Comparison of ENCODE assay signal across 1 cellular context in the genomic region with DNA sequence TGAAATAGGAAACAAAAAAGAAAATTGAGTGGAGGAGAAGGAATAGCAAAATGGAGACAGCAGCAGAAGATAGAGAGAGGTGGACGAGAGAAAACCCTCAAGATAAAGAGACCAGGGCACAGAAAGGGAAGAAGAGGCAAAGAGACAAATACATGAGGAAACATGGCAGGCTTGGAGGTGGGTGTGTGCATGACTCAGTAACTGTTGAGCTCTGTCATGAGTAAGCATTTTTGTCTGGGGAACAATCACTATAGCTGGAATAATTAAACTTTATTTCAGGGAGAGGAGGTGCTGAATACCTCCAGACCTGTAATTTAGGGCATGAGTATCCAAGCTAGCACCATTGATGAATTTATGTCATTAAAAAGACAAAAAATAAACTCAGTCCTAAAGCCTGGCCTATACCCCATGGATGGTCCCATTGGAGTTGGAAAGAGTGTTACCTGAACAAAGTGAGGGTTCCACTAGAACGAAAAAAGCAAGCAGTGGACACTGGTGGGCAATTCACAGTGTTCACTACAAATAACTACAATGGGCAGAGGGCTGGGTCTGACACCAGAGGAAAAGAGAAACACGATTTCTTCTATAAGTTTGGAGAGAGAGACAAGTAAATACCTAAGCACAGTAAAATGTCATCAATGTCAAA.
A peak's percentile ranks its signal among the peaks of the same experiment; 100 is the strongest.
TF ChIP-seq lines count a peak whose summit lies in the region.

No MANE protein-coding gene starts in this region.

TF ChIP-seq in K562, 482 proteins besides CTCF, POLR2A, EP300 and RAD21 (continued from another document and continues in another):
- TF ChIP-seq, protein P1, sequence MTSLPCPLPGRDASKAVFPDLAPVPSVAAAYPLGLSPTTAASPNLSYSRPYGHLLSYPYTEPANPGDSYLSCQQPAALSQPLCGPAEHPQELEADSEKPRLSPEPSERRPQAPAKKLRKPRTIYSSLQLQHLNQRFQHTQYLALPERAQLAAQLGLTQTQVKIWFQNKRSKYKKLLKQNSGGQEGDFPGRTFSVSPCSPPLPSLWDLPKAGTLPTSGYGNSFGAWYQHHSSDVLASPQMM (CRISPR knock-in tag; IDR thresholded peaks at IDR 0.05) = no peak
- TF ChIP-seq ILF3 (IDR thresholded peaks at IDR 0.05; ENCODE audit: borderline replicate concordance) = no peak
- TF ChIP-seq, protein P2, sequence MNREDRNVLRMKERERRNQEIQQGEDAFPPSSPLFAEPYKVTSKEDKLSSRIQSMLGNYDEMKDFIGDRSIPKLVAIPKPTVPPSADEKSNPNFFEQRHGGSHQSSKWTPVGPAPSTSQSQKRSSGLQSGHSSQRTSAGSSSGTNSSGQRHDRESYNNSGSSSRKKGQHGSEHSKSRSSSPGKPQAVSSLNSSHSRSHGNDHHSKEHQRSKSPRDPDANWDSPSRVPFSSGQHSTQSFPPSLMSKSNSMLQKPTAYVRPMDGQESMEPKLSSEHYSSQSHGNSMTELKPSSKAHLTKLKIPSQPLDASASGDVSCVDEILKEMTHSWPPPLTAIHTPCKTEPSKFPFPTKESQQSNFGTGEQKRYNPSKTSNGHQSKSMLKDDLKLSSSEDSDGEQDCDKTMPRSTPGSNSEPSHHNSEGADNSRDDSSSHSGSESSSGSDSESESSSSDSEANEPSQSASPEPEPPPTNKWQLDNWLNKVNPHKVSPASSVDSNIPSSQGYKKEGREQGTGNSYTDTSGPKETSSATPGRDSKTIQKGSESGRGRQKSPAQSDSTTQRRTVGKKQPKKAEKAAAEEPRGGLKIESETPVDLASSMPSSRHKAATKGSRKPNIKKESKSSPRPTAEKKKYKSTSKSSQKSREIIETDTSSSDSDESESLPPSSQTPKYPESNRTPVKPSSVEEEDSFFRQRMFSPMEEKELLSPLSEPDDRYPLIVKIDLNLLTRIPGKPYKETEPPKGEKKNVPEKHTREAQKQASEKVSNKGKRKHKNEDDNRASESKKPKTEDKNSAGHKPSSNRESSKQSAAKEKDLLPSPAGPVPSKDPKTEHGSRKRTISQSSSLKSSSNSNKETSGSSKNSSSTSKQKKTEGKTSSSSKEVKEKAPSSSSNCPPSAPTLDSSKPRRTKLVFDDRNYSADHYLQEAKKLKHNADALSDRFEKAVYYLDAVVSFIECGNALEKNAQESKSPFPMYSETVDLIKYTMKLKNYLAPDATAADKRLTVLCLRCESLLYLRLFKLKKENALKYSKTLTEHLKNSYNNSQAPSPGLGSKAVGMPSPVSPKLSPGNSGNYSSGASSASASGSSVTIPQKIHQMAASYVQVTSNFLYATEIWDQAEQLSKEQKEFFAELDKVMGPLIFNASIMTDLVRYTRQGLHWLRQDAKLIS (CRISPR knock-in tag; IDR thresholded peaks at IDR 0.05) = no peak
- no peak for TF ChIP-seq IFI16 (CRISPR knock-in tag; IDR thresholded peaks at IDR 0.05)
- no peak for TF ChIP-seq ZKSCAN3 (CRISPR knock-in tag; IDR thresholded peaks at IDR 0.05)
- TF ChIP-seq, protein P3, sequence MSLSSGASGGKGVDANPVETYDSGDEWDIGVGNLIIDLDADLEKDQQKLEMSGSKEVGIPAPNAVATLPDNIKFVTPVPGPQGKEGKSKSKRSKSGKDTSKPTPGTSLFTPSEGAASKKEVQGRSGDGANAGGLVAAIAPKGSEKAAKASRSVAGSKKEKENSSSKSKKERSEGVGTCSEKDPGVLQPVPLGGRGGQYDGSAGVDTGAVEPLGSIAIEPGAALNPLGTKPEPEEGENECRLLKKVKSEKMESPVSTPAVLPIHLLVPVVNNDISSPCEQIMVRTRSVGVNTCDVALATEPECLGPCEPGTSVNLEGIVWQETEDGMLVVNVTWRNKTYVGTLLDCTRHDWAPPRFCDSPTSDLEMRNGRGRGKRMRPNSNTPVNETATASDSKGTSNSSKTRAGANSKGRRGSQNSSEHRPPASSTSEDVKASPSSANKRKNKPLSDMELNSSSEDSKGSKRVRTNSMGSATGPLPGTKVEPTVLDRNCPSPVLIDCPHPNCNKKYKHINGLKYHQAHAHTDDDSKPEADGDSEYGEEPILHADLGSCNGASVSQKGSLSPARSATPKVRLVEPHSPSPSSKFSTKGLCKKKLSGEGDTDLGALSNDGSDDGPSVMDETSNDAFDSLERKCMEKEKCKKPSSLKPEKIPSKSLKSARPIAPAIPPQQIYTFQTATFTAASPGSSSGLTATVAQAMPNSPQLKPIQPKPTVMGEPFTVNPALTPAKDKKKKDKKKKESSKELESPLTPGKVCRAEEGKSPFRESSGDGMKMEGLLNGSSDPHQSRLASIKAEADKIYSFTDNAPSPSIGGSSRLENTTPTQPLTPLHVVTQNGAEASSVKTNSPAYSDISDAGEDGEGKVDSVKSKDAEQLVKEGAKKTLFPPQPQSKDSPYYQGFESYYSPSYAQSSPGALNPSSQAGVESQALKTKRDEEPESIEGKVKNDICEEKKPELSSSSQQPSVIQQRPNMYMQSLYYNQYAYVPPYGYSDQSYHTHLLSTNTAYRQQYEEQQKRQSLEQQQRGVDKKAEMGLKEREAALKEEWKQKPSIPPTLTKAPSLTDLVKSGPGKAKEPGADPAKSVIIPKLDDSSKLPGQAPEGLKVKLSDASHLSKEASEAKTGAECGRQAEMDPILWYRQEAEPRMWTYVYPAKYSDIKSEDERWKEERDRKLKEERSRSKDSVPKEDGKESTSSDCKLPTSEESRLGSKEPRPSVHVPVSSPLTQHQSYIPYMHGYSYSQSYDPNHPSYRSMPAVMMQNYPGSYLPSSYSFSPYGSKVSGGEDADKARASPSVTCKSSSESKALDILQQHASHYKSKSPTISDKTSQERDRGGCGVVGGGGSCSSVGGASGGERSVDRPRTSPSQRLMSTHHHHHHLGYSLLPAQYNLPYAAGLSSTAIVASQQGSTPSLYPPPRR (CRISPR knock-in tag; IDR thresholded peaks at IDR 0.05; ENCODE audit: borderline replicate concordance) = no peak
- TF ChIP-seq, protein P4, sequence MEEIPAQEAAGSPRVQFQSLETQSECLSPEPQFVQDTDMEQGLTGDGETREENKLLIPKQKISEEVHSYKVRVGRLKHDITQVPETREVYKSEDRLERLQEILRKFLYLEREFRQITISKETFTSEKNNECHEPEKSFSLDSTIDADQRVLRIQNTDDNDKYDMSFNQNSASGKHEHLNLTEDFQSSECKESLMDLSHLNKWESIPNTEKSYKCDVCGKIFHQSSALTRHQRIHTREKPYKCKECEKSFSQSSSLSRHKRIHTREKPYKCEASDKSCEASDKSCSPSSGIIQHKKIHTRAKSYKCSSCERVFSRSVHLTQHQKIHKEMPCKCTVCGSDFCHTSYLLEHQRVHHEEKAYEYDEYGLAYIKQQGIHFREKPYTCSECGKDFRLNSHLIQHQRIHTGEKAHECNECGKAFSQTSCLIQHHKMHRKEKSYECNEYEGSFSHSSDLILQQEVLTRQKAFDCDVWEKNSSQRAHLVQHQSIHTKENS (CRISPR knock-in tag; IDR thresholded peaks at IDR 0.05) = no peak
- peak; percentile 96 for TF ChIP-seq MAFK (IDR thresholded peaks at IDR 0.05; ENCODE audit: low read length)
- no peak for TF ChIP-seq PHTF2 (CRISPR knock-in tag; IDR thresholded peaks at IDR 0.05)
- TF ChIP-seq SMC3 (conservative IDR thresholded peaks at IDR 0.05; ENCODE audit: insufficient read depth, low read depth, low read length) = no peak
- no peak for TF ChIP-seq ZNF347 (CRISPR knock-in tag; IDR thresholded peaks at IDR 0.05; ENCODE audit: low read depth)
- TF ChIP-seq ZNF165 (CRISPR knock-in tag; IDR thresholded peaks at IDR 0.05; ENCODE audit: borderline replicate concordance) = no peak
- TF ChIP-seq, protein P5, sequence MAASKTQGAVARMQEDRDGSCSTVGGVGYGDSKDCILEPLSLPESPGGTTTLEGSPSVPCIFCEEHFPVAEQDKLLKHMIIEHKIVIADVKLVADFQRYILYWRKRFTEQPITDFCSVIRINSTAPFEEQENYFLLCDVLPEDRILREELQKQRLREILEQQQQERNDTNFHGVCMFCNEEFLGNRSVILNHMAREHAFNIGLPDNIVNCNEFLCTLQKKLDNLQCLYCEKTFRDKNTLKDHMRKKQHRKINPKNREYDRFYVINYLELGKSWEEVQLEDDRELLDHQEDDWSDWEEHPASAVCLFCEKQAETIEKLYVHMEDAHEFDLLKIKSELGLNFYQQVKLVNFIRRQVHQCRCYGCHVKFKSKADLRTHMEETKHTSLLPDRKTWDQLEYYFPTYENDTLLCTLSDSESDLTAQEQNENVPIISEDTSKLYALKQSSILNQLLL (CRISPR knock-in tag; IDR thresholded peaks at IDR 0.05; ENCODE audit: borderline replicate concordance) = no peak
- peak; percentile 66 to 76 for TF ChIP-seq TRIM24 (IDR thresholded peaks at IDR 0.05)
- TF ChIP-seq SMARCA4 (IDR thresholded peaks at IDR 0.05) = peak; percentile 93
- 0 out of 2 replicates have a peak, but pooled peaks have one; percentile 22 for TF ChIP-seq NBN (IDR thresholded peaks at IDR 0.05; ENCODE audit: low read depth)
- TF ChIP-seq FOSL1 (tag; conservative IDR thresholded peaks at IDR 0.05) = peak; percentile 90
- TF ChIP-seq ZNF282 (CRISPR knock-in tag; IDR thresholded peaks at IDR 0.05) = no peak
- peak; percentile 99 for TF ChIP-seq NFE2 (IDR thresholded peaks at IDR 0.05; ENCODE audit: low read depth)
- no peak for TF ChIP-seq MAZ (CRISPR knock-in tag; conservative IDR thresholded peaks at IDR 0.05 in 1 of 2, IDR thresholded peaks at IDR 0.05 in 1 of 2)
- no peak for TF ChIP-seq CBFB (CRISPR knock-in tag; IDR thresholded peaks at IDR 0.05)
- TF ChIP-seq, protein P6, sequence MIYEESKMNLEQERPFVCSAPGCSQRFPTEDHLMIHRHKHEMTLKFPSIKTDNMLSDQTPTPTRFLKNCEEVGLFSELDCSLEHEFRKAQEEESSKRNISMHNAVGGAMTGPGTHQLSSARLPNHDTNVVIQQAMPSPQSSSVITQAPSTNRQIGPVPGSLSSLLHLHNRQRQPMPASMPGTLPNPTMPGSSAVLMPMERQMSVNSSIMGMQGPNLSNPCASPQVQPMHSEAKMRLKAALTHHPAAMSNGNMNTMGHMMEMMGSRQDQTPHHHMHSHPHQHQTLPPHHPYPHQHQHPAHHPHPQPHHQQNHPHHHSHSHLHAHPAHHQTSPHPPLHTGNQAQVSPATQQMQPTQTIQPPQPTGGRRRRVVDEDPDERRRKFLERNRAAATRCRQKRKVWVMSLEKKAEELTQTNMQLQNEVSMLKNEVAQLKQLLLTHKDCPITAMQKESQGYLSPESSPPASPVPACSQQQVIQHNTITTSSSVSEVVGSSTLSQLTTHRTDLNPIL (CRISPR knock-in tag; IDR thresholded peaks at IDR 0.05) = no peak
- TF ChIP-seq TCF3 (CRISPR knock-in tag; IDR thresholded peaks at IDR 0.05) = no peak
- no peak for TF ChIP-seq ZNF146 (CRISPR knock-in tag; IDR thresholded peaks at IDR 0.05; ENCODE audit: unreplicated experiment)
- TF ChIP-seq ZNF133 (CRISPR knock-in tag; IDR thresholded peaks at IDR 0.05) = no peak
- TF ChIP-seq ZBTB17 (CRISPR knock-in tag; IDR thresholded peaks at IDR 0.05) = no peak
- TF ChIP-seq, protein P7, sequence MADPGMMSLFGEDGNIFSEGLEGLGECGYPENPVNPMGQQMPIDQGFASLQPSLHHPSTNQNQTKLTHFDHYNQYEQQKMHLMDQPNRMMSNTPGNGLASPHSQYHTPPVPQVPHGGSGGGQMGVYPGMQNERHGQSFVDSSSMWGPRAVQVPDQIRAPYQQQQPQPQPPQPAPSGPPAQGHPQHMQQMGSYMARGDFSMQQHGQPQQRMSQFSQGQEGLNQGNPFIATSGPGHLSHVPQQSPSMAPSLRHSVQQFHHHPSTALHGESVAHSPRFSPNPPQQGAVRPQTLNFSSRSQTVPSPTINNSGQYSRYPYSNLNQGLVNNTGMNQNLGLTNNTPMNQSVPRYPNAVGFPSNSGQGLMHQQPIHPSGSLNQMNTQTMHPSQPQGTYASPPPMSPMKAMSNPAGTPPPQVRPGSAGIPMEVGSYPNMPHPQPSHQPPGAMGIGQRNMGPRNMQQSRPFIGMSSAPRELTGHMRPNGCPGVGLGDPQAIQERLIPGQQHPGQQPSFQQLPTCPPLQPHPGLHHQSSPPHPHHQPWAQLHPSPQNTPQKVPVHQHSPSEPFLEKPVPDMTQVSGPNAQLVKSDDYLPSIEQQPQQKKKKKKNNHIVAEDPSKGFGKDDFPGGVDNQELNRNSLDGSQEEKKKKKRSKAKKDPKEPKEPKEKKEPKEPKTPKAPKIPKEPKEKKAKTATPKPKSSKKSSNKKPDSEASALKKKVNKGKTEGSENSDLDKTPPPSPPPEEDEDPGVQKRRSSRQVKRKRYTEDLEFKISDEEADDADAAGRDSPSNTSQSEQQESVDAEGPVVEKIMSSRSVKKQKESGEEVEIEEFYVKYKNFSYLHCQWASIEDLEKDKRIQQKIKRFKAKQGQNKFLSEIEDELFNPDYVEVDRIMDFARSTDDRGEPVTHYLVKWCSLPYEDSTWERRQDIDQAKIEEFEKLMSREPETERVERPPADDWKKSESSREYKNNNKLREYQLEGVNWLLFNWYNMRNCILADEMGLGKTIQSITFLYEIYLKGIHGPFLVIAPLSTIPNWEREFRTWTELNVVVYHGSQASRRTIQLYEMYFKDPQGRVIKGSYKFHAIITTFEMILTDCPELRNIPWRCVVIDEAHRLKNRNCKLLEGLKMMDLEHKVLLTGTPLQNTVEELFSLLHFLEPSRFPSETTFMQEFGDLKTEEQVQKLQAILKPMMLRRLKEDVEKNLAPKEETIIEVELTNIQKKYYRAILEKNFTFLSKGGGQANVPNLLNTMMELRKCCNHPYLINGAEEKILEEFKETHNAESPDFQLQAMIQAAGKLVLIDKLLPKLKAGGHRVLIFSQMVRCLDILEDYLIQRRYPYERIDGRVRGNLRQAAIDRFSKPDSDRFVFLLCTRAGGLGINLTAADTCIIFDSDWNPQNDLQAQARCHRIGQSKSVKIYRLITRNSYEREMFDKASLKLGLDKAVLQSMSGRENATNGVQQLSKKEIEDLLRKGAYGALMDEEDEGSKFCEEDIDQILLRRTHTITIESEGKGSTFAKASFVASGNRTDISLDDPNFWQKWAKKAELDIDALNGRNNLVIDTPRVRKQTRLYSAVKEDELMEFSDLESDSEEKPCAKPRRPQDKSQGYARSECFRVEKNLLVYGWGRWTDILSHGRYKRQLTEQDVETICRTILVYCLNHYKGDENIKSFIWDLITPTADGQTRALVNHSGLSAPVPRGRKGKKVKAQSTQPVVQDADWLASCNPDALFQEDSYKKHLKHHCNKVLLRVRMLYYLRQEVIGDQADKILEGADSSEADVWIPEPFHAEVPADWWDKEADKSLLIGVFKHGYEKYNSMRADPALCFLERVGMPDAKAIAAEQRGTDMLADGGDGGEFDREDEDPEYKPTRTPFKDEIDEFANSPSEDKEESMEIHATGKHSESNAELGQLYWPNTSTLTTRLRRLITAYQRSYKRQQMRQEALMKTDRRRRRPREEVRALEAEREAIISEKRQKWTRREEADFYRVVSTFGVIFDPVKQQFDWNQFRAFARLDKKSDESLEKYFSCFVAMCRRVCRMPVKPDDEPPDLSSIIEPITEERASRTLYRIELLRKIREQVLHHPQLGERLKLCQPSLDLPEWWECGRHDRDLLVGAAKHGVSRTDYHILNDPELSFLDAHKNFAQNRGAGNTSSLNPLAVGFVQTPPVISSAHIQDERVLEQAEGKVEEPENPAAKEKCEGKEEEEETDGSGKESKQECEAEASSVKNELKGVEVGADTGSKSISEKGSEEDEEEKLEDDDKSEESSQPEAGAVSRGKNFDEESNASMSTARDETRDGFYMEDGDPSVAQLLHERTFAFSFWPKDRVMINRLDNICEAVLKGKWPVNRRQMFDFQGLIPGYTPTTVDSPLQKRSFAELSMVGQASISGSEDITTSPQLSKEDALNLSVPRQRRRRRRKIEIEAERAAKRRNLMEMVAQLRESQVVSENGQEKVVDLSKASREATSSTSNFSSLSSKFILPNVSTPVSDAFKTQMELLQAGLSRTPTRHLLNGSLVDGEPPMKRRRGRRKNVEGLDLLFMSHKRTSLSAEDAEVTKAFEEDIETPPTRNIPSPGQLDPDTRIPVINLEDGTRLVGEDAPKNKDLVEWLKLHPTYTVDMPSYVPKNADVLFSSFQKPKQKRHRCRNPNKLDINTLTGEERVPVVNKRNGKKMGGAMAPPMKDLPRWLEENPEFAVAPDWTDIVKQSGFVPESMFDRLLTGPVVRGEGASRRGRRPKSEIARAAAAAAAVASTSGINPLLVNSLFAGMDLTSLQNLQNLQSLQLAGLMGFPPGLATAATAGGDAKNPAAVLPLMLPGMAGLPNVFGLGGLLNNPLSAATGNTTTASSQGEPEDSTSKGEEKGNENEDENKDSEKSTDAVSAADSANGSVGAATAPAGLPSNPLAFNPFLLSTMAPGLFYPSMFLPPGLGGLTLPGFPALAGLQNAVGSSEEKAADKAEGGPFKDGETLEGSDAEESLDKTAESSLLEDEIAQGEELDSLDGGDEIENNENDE (IDR thresholded peaks at IDR 0.05; ENCODE audit: low read depth, low read length) = no peak
- no peak for TF ChIP-seq STAT5B (CRISPR knock-in tag; IDR thresholded peaks at IDR 0.05)
- no peak for TF ChIP-seq KDM4B (IDR thresholded peaks at IDR 0.05; ENCODE audit: borderline replicate concordance in 2 of 2, low read depth in 1 of 2)
